8 cellular contexts compared by ENCODE assay signal in genomic region chr7:47945261-47946015, GRCh38. TPM values are rescaled to one million over a fixed set of nuclear protein-coding genes. Genes with fewer than 3 reads are reported as not detected.
A peak's percentile ranks its signal among the peaks of the same experiment; 100 is the strongest.
DNase-seq lines count a peak whose midpoint lies in the region; ATAC-seq and TF ChIP-seq lines count a peak whose summit lies in the region.

No MANE protein-coding gene starts in this region.

- H4K5ac ChIP-seq in mesendoderm (ENCODE audit: low read length): no peak overlapping the region

- H3K18ac ChIP-seq in mesendoderm (ENCODE audit: low read length): no peak overlapping the region

- H3K23ac ChIP-seq in mesendoderm (ENCODE audit: low read length): no peak overlapping the region

- H4K8ac ChIP-seq in mesendoderm (ENCODE audit: low read depth, low read length): no peak overlapping the region

- H3K56ac ChIP-seq in mesendoderm (ENCODE audit: low read length): no peak overlapping the region

- no peaks in the 10 kb centered on the region for H3K27me3 ChIP-seq in mesendoderm (ENCODE audit: insufficient read depth, low read length, poor library complexity)

- no peak overlapping the region for H3K4me2 ChIP-seq in mesendoderm (ENCODE audit: low read length)

- H3K4ac ChIP-seq in mesendoderm (ENCODE audit: low read depth, low read length): no peak overlapping the region

- POLR2A ChIA-PET in HEK293 (lab: Yijun Ruan, JAX): no interaction called here

- H2BK120ac ChIP-seq in mesendoderm (ENCODE audit: low read depth, low read length): no peak overlapping the region

- WGBS in mesendoderm (ENCODE audit: extremely low coverage, insufficient coverage, low lambda C conversion rate): no CpG with 5 or more reads among the region's 8 CpGs

- H3K9me3 ChIP-seq in HEK293 (ENCODE audit: control insufficient read depth, insufficient read depth, low read depth, low read length): no peaks in the 10 kb centered on the region

- no peak overlapping the region for H2BK5ac ChIP-seq in mesendoderm (ENCODE audit: low read length)

- H3K79me1 ChIP-seq in mesendoderm (ENCODE audit: low read length): no peaks in the 10 kb centered on the region

- H3K79me2 ChIP-seq in mesendoderm (ENCODE audit: control insufficient read depth, insufficient read depth, low read length): no peaks in the 10 kb centered on the region

- no peak overlapping the region for H2AK5ac ChIP-seq in mesendoderm (ENCODE audit: low read length)

- H3K27ac ChIP-seq in HEK293 (ENCODE audit: extremely low read depth, low read depth, low read length) (no peak overlapping the region), mesendoderm (ENCODE audit: low read depth, low read length) (no peak overlapping the region)

- no peaks in the 10 kb centered on the region for H3K36me3 ChIP-seq in HEK293 (ENCODE audit: control insufficient read depth in 2 of 2, insufficient read depth in 1 of 2, low read length in 2 of 2)
- H3K36me3 ChIP-seq in mesendoderm (ENCODE audit: control insufficient read depth, insufficient read depth, low read length): no peaks in the 10 kb centered on the region

- H3K4me3 ChIP-seq in HEK293 (ENCODE audit: low read depth, low read length) (no peak overlapping the region), mesendoderm (ENCODE audit: low read length) (no peak overlapping the region)

- no peak overlapping the region for H3K9ac ChIP-seq in mesendoderm (ENCODE audit: low read length)

- no peak overlapping the region for H2BK15ac ChIP-seq in mesendoderm (replicated peaks; ENCODE audit: low read depth)

- no peak for TF ChIP-seq CTCF in HEK293 (tag by site-specific recombination; IDR thresholded peaks at IDR 0.05)

- ATAC-seq in HG03521 (IDR thresholded peaks at IDR 0.05; ENCODE audit: unreplicated experiment): no peak

- CTCF ChIA-PET in HEK293 (lab: Yijun Ruan, JAX): interaction anchor here (0.5 to 3.5 kb wide), 40 partner anchors 8 to 1906 kb away, joined by 3 to 35 read pairs (median 4); no protein-coding TSS in a partner anchor

- peak; percentile 79 for DNase-seq in ELR (ENCODE audit: low read depth)
- peak; percentile 58 for DNase-seq in NCI-H2171 (lab: John Stamatoyannopoulos, UW)
- DNase-seq in activated CD4-positive, alpha-beta T cell treated with anti-CD3 and anti-CD28 coated beads, Interleukin-2, amount 50 U/mL, for 1 hour: peak; percentile 76
- DNase-seq in dermis microvascular lymphatic vessel endothelial cell (ENCODE audit: low read depth in 2 of 2): peak; percentile 35 to 79
- peak; percentile 56 for DNase-seq in mesendoderm
- peak; percentile 61 for DNase-seq in stimulated activated CD8-positive, alpha-beta memory T cell treated with anti-CD3 and anti-CD28 coated beads, Interleukin-4, amount 100 ng/mL, for 24 hours (ENCODE audit: low read depth)

- H3K4me1 ChIP-seq in HEK293 (ENCODE audit: control insufficient read depth, insufficient read depth, low read length) (no peaks in the 10 kb centered on the region), mesendoderm (ENCODE audit: control insufficient read depth, low read depth, low read length) (no peaks in the 10 kb centered on the region)

TF ChIP-seq in HEK293, 187 proteins besides CTCF, POLR2A, EP300 and RAD21:
- TF ChIP-seq ZNF624 (tag by site-specific recombination; IDR thresholded peaks at IDR 0.05) (no peak), ZNF513 (tag by site-specific recombination; IDR thresholded peaks at IDR 0.05) (peak; percentile 81), ZNF610 (tag by site-specific recombination; IDR thresholded peaks at IDR 0.05; ENCODE audit: borderline replicate concordance) (no peak), ZNF654 (tag by site-specific recombination; IDR thresholded peaks at IDR 0.05; ENCODE audit: low read depth) (peak; percentile 68)
- TF ChIP-seq, protein P1, sequence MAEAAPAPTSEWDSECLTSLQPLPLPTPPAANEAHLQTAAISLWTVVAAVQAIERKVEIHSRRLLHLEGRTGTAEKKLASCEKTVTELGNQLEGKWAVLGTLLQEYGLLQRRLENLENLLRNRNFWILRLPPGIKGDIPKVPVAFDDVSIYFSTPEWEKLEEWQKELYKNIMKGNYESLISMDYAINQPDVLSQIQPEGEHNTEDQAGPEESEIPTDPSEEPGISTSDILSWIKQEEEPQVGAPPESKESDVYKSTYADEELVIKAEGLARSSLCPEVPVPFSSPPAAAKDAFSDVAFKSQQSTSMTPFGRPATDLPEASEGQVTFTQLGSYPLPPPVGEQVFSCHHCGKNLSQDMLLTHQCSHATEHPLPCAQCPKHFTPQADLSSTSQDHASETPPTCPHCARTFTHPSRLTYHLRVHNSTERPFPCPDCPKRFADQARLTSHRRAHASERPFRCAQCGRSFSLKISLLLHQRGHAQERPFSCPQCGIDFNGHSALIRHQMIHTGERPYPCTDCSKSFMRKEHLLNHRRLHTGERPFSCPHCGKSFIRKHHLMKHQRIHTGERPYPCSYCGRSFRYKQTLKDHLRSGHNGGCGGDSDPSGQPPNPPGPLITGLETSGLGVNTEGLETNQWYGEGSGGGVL (tag by site-specific recombination; IDR thresholded peaks at IDR 0.05): no peak

RNA-seq across cellular contexts. Expression of gene PKD1L1, which starts 2.8 kb away (rescaled TPM):
- 0.77 and 1.6 TPM in 2 replicates for total RNA-seq in dermis microvascular lymphatic vessel endothelial cell
- polyA plus RNA-seq in mesendoderm (2013, experiment 1 of 2): 0.06 TPM
- polyA plus RNA-seq in mesendoderm (2013, experiment 2 of 2): 0.07 TPM

RNA-seq across cellular contexts. Expression of gene HUS1, which starts 34.0 kb away (rescaled TPM):
- 8.3 and 8.9 TPM in 2 replicates for total RNA-seq in dermis microvascular lymphatic vessel endothelial cell
- polyA plus RNA-seq in mesendoderm (2013, experiment 1 of 2): 24.9 TPM
- 25.9 TPM for polyA plus RNA-seq in mesendoderm (2013, experiment 2 of 2)
